Comparison of ENCODE assay signal across 1 cellular context in the genomic region with DNA sequence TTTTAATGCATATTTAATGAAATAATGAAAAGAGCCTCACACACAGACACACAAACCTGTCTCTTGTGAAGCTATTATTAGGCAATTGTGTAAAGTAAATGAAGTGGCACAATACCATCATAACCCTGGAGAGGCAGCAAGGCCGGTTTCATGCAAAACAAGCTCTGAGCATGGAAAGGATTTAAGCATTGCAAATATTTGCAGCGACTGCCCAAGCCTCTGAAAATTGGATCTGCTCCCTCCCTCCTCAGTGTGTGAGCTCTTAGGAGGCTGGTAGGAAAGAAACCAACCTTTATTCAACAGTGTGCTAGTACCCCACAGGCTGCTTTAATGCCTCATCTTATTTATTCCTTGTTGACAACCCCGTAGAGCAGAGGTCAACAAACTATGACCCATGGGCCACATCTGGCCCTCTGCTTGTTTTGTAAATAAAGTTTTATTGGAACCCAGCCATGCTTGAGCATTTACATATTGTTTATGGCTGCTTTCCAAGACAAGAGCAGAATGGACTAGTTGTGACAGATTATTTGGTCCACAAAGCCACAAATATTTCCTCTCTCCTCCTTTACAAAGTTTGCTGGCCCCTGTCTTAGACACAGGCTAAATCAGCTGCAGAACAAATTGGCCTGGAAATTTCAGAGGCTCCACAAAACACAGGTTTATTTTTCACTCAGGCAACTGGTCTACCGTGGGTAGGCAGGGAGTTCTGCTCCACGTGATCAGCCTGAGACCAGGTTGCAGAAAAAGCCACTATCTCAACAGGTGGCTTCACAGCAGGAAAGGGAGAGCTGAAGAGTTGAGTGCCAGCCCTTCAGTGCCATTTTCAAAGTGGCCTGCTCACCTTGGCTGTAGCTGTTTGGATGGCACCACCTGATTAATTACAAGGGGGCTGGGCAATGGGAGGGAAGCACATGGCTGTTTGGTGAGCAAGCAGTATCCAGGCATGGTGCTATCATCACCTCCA.
A peak's percentile ranks its signal among the peaks of the same experiment; 100 is the strongest.
TF ChIP-seq lines count a peak whose summit lies in the region.

No MANE protein-coding gene starts in this region.

TF ChIP-seq in GM12878, 131 proteins besides CTCF, POLR2A, EP300 and RAD21:
- TF ChIP-seq, protein P1, sequence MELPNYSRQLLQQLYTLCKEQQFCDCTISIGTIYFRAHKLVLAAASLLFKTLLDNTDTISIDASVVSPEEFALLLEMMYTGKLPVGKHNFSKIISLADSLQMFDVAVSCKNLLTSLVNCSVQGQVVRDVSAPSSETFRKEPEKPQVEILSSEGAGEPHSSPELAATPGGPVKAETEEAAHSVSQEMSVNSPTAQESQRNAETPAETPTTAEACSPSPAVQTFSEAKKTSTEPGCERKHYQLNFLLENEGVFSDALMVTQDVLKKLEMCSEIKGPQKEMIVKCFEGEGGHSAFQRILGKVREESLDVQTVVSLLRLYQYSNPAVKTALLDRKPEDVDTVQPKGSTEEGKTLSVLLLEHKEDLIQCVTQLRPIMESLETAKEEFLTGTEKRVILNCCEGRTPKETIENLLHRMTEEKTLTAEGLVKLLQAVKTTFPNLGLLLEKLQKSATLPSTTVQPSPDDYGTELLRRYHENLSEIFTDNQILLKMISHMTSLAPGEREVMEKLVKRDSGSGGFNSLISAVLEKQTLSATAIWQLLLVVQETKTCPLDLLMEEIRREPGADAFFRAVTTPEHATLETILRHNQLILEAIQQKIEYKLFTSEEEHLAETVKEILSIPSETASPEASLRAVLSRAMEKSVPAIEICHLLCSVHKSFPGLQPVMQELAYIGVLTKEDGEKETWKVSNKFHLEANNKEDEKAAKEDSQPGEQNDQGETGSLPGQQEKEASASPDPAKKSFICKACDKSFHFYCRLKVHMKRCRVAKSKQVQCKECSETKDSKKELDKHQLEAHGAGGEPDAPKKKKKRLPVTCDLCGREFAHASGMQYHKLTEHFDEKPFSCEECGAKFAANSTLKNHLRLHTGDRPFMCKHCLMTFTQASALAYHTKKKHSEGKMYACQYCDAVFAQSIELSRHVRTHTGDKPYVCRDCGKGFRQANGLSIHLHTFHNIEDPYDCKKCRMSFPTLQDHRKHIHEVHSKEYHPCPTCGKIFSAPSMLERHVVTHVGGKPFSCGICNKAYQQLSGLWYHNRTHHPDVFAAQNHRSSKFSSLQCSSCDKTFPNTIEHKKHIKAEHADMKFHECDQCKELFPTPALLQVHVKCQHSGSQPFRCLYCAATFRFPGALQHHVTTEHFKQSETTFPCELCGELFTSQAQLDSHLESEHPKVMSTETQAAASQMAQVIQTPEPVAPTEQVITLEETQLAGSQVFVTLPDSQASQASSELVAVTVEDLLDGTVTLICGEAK (IDR thresholded peaks at IDR 0.05; ENCODE audit: borderline replicate concordance), result peak; percentile 59; the same call in 1 of the 2 replicates
- no peak for TF ChIP-seq BRCA1 (IDR thresholded peaks at IDR 0.05; ENCODE audit: low read depth, low read length)
